11 cellular contexts compared by ENCODE assay signal in genomic region chr11:1338201-1339065, GRCh38. TPM values are rescaled to one million over a fixed set of nuclear protein-coding genes. Genes with fewer than 3 reads are reported as not detected.
A peak's percentile ranks its signal among the peaks of the same experiment; 100 is the strongest.
DNase-seq lines count a peak whose midpoint lies in the region; ATAC-seq and TF ChIP-seq lines count a peak whose summit lies in the region.
"Had no signal": no experiment of that assay in that cellular context is flagged by ENCODE, and none has a peak within 500 bp of the region (broad histone marks: within the 10 kb centered on the region; RNA-seq: fewer than 3 reads in every experiment).

No MANE protein-coding gene starts in this region.

- ATAC-seq in T-cell (replicated peaks in 1 of 4): no peak
- ATAC-seq in activated CD4-positive, CD25-positive, alpha-beta regulatory T cell treated with anti-CD3 and anti-CD28 coated beads, Interleukin-2, amount 50 U/mL, for 24 hours: no peak
- ATAC-seq: body of pancreas had no signal

- H3K27me3 ChIP-seq in Caco-2 (replicated peaks; ENCODE audit: control insufficient read depth, insufficient read depth, low read length) (no peaks in the 10 kb centered on the region), neutrophil (peaks cover 10% of the 10 kb centered on the region)
- H3K27me3 ChIP-seq: body of pancreas had no signal

- H3K4me1 Mint-ChIP-seq in Caco-2 (ENCODE audit: low read depth, unreplicated experiment) (peaks cover 8% of the 10 kb centered on the region), T-cell (peaks cover 12 to 20% (median 19%) of the 10 kb centered on the region in 3 donors)

- POLR2A ChIA-PET in Caco-2 (lab: Charles Lee) (no interaction called here), T-cell (lab: Charles Lee) (no interaction called here)

- H3K36me3 Mint-ChIP-seq in Caco-2 (ENCODE audit: insufficient read depth, unreplicated experiment): peaks cover 11% of the 10 kb centered on the region
- no peaks in the 10 kb centered on the region for H3K36me3 Mint-ChIP-seq in T-cell

- H3K9me3 Mint-ChIP-seq in Caco-2 (ENCODE audit: unreplicated experiment) (peaks cover 11% of the 10 kb centered on the region), T-cell (peaks cover 0 to 10% (median 4%) of the 10 kb centered on the region in 3 donors)

- H3K27ac Mint-ChIP-seq in Caco-2 (ENCODE audit: unreplicated experiment) (peak overlapping the region; percentile 5), T-cell (peak overlapping the region; percentile 75 to 78)

- CTCF ChIA-PET in Caco-2 (lab: Charles Lee) (no interaction called here), T-cell (lab: Charles Lee) (no interaction called here)

- no peak for DNase-seq in Caco-2
- DNase-seq in T-cell: peak in 2 of 34 experiments; percentile 17 to 24
- DNase-seq in ecto neural progenitor cell (ENCODE audit: low spot score): peak; percentile 47
- DNase-seq in NCI-H146 (lab: John Stamatoyannopoulos, UW): no peak
- no peak for DNase-seq in activated gamma-delta T cell treated with Interleukin-2 at 50 U/mL for 16 hours
- DNase-seq in NCI-H774 (lab: John Stamatoyannopoulos, UW): no peak
- DNase-seq: foreskin melanocyte, SHP77 treated with DMSO at 0.1 percent for 48 hours had no signal

- intact Hi-C loops in Caco-2 (cut with micrococcal nuclease; ENCODE audit: unreplicated experiment): no loop called here

- H3K4me3 Mint-ChIP-seq in Caco-2 (ENCODE audit: unreplicated experiment): peak overlapping the region; percentile 52
- peak overlapping the region in 2 of 3 donors; percentile 55 to 71 for H3K4me3 Mint-ChIP-seq in T-cell

- TF ChIP-seq CTCF in Caco-2 (IDR thresholded peaks at IDR 0.05; ENCODE audit: insufficient read depth in 1 of 2, low read depth in 1 of 2, low read length in 1 of 2, severe bottlenecking in 1 of 2, unreplicated experiment in 1 of 2): no peak
- TF ChIP-seq CTCF in neutrophil (IDR thresholded peaks at IDR 0.05): no peak

- H3K9me3 ChIP-seq in Caco-2 (peaks cover 3% of the 10 kb centered on the region; the same call in 1 of the 2 replicates), neutrophil (no peaks in the 10 kb centered on the region)
- H3K9me3 ChIP-seq: body of pancreas had no signal

- peak overlapping the region; percentile 42 for H3K27ac ChIP-seq in neutrophil
- H3K27ac ChIP-seq: body of pancreas had no signal

- H3K27me3 Mint-ChIP-seq in Caco-2 (ENCODE audit: insufficient read depth, unreplicated experiment): peaks cover 3% of the 10 kb centered on the region
- no peaks in the 10 kb centered on the region for H3K27me3 Mint-ChIP-seq in T-cell

- no peak overlapping the region for H3K4me3 ChIP-seq in Caco-2 (ENCODE audit: low read depth, low read length)
- H3K4me3 ChIP-seq in neutrophil (ENCODE audit: low read depth in 1 of 2, low read length in 1 of 2): no peak overlapping the region
- H3K4me3 ChIP-seq: body of pancreas had no signal

- H3K36me3 ChIP-seq in Caco-2 (ENCODE audit: control insufficient read depth, insufficient read depth, low read length) (no peaks in the 10 kb centered on the region), neutrophil (no peaks in the 10 kb centered on the region)

- H3K4me1 ChIP-seq in Caco-2: peaks cover 12% of the 10 kb centered on the region
- H3K4me1 ChIP-seq in neutrophil (ENCODE audit: control insufficient read depth in 1 of 2, insufficient read depth in 1 of 2, low read depth in 1 of 2, low read length in 1 of 2): peaks cover 14 to 29% of the 10 kb centered on the region in 2 experiments

- BruUV-seq in Caco-2 (replicated peaks; lab: Mats Ljungman, UMichigan): no TSS peak

RNA-seq across cellular contexts. Expression of gene TOLLIP, which starts 29.0 kb away (rescaled TPM):
- 64.6 and 78.3 TPM in 2 replicates for total RNA-seq in Caco-2 (2022)
- 10 to 100 TPM; 44.4 to 54.1 (median 50.8) TPM for total RNA-seq in T-cell

RNA-seq across cellular contexts. Expression of gene BRSK2, which starts 51.3 kb away (rescaled TPM):
- total RNA-seq in Caco-2 (2022): 32.8 and 35.9 TPM in 2 replicates
- 1 to 10 TPM in 2 of 5 donors, under 1 TPM in 3; 0.54 to 1.5 (median 0.95) TPM for total RNA-seq in T-cell

Comparison
In these comparisons a context has a peak if more than half of its experiments do, and no peak if none do; other contexts are left out.
1. RNA of gene BRSK2, which starts 51.3 kb away (total RNA-seq): 32.8 to 35.9 TPM in Caco-2; 0.54 to 1.5 TPM in T-cell; every median in the first group is over 10 times any median in the second.